30 cellular contexts compared by ENCODE assay signal in the genomic region with DNA sequence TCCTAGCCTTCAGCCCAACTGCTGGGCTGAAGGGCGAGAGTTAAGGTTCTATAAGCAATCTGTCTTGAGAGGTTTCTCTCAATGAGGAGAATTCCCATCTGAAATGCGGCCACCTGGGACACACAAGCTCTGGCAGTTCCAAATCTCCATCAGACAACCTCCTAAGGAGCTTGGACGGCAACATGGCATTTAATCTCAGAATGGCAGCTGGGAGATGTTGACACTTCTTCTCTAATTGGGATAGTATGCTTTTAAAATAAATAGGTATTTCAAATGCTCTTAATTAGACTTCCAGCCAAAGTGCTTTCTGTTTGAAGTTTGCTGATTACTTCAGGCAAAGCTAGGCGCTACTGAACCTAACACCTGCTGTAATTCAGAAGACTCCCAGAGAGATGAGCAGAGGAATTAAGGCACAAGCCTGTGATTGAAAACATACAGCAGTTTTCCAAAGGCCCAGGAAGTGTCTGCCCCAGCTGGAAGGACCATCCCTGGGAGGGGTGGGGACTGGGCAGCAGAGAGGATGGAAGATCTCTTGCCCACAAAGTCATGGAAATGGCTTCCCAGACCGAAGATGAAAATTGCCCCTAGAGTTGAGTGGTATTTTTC. TPM values are rescaled to one million over a fixed set of nuclear protein-coding genes. Genes with fewer than 3 reads are reported as not detected.
"Had no signal": no experiment of that assay in that cellular context is flagged by ENCODE, and none has a peak within 500 bp of the region (broad histone marks: within the 10 kb centered on the region; RNA-seq: fewer than 3 reads in every experiment).

No MANE protein-coding gene starts in this region.

- ATAC-seq: activated naive CD8-positive, alpha-beta T cell treated with anti-CD3 and anti-CD28 coated beads, Interleukin-2, amount 50 U/mL, for 24 hours; body of pancreas; T-helper 17 cell had no signal

- H3K4me3 ChIP-seq: ascending aorta, body of pancreas, coronary artery had no signal

- DNase-seq: activated CD4-positive, alpha-beta memory T cell treated with anti-CD3 and anti-CD28 coated beads, Interleukin-2, amount 10 ng/mL, durations not matched to agents 7 days and 5 days; activated CD4-positive, alpha-beta T cell treated with anti-CD3 and anti-CD28 coated beads, Interleukin-2, amount 50 U/mL, for 1 hour; activated CD4-positive, CD25-positive, alpha-beta regulatory T cell; activated CD8-positive, alpha-beta memory T cell treated with anti-CD3 and anti-CD28 coated beads, Interleukin-2, amount 50 U/mL, for 48 hours; activated effector memory CD4-positive, alpha-beta T cell treated with anti-CD3 and anti-CD28 coated beads, Interleukin-2, amount 50 U/mL, for 16 hours; activated naive CD4-positive, alpha-beta T cell treated with Interleukin-2 at 50 U/mL for 16 hours; activated naive CD8-positive, alpha-beta T cell treated with anti-CD3 and anti-CD28 coated beads, Interleukin-2, amount 50 U/mL, for 24 hours; activated T-cell treated with anti-CD3 and anti-CD28 coated beads, Interleukin-2, amount 50 U/mL, for 1 hour; amniotic stem cell; body of pancreas; central memory CD4-positive, alpha-beta T cell; KG1; NCI-H1092; NCI-H1436; NCI-H1694 treated with DMSO at 0.1 percent for 48 hours; NCI-H2029 treated with DMSO at 0.1 percent for 48 hours; NCI-H345; NCI-H510A treated with DMSO at 0.1 percent for 48 hours; SIG-M5; T-helper 17 cell; T-helper 9 cell had no signal

- H3K27me3 ChIP-seq: ascending aorta, body of pancreas had no signal

- H3K36me3 ChIP-seq: ascending aorta had no signal

- H3K4me3 Mint-ChIP-seq: activated CD4-positive, alpha-beta memory T cell treated with anti-CD3 and anti-CD28 coated beads, Interleukin-2, amount 10 ng/mL, durations not matched to agents 7 days and 5 days; activated naive CD8-positive, alpha-beta T cell treated with anti-CD3 and anti-CD28 coated beads, Interleukin-2, amount 50 U/mL, for 24 hours; T-helper 17 cell had no signal

- H3K9me3 ChIP-seq: ascending aorta, body of pancreas had no signal

- H3K27ac ChIP-seq: ascending aorta, body of pancreas, coronary artery had no signal

- H3K36me3 Mint-ChIP-seq: activated naive CD4-positive, alpha-beta T cell treated with anti-CD3 and anti-CD28 coated beads, Interleukin-2, amount 50 U/mL, for 72 hours had no signal

- H3K9me3 Mint-ChIP-seq: activated CD4-positive, alpha-beta memory T cell treated with anti-CD3 and anti-CD28 coated beads, Interleukin-2, amount 10 ng/mL, durations not matched to agents 7 days and 5 days; activated naive CD4-positive, alpha-beta T cell treated with anti-CD3 and anti-CD28 coated beads, Interleukin-2, amount 50 U/mL, for 72 hours; activated naive CD8-positive, alpha-beta T cell treated with anti-CD3 and anti-CD28 coated beads, Interleukin-2, amount 50 U/mL, for 24 hours had no signal

- H3K27ac Mint-ChIP-seq: activated CD4-positive, alpha-beta memory T cell treated with anti-CD3 and anti-CD28 coated beads, Interleukin-2, amount 10 ng/mL, durations not matched to agents 7 days and 5 days; activated naive CD4-positive, alpha-beta T cell treated with anti-CD3 and anti-CD28 coated beads, Interleukin-2, amount 50 U/mL, for 72 hours; activated naive CD8-positive, alpha-beta T cell treated with anti-CD3 and anti-CD28 coated beads, Interleukin-2, amount 50 U/mL, for 24 hours; T-helper 17 cell had no signal

- H3K4me1 Mint-ChIP-seq: activated CD4-positive, alpha-beta memory T cell treated with anti-CD3 and anti-CD28 coated beads, Interleukin-2, amount 10 ng/mL, durations not matched to agents 7 days and 5 days; activated naive CD8-positive, alpha-beta T cell treated with anti-CD3 and anti-CD28 coated beads, Interleukin-2, amount 50 U/mL, for 24 hours had no signal

RNA-seq across cellular contexts. Expression of a gene that starts 59.1 kb away (rescaled TPM):
- total RNA-seq: activated CD4-positive, alpha-beta memory T cell treated with anti-CD3 and anti-CD28 coated beads, Interleukin-2, amount 10 ng/mL, durations not matched to agents 7 days and 5 days; activated naive CD4-positive, alpha-beta T cell treated with anti-CD3 and anti-CD28 coated beads, Interleukin-2, amount 50 U/mL, for 72 hours; ascending aorta; bronchial epithelial cell; chondrocyte; LHCN-M2; M059J; OCI-LY7; RPMI7951; T-helper 17 cell had no signal
